1 cellular context compared by ENCODE assay signal in genomic region chr1:6488602-6489382, GRCh38.
TF ChIP-seq lines count a peak whose summit lies in the region.

No MANE protein-coding gene starts in this region.

TF ChIP-seq in H1, 55 proteins besides CTCF, POLR2A, EP300 and RAD21 (continued from another document):
- TF ChIP-seq MAX (IDR thresholded peaks at IDR 0.05) = no peak
- TF ChIP-seq KDM1A (IDR thresholded peaks at IDR 0.05; ENCODE audit: borderline replicate concordance, low read length) = no peak
- no peak for TF ChIP-seq TBP (IDR thresholded peaks at IDR 0.05; ENCODE audit: low read depth, low read length)
- no peak for TF ChIP-seq FOSL1 (IDR thresholded peaks at IDR 0.05; ENCODE audit: insufficient read depth, low read depth, low read length)
- TF ChIP-seq RBBP5 (IDR thresholded peaks at IDR 0.05; ENCODE audit: borderline replicate concordance, low read depth, low read length) = no peak
- TF ChIP-seq GTF2F1 (IDR thresholded peaks at IDR 0.05; ENCODE audit: borderline replicate concordance, low read depth, low read length) = no peak
- no peak for TF ChIP-seq CHD1 (IDR thresholded peaks at IDR 0.05; ENCODE audit: low read depth, low read length)
- TF ChIP-seq YY1 (IDR thresholded peaks at IDR 0.05; ENCODE audit: low read depth, low read length) = no peak
- no peak for TF ChIP-seq SP1 (IDR thresholded peaks at IDR 0.05; ENCODE audit: low read depth, low read length)
